Comparison of ENCODE assay signal across 25 cellular contexts in the genomic region with DNA sequence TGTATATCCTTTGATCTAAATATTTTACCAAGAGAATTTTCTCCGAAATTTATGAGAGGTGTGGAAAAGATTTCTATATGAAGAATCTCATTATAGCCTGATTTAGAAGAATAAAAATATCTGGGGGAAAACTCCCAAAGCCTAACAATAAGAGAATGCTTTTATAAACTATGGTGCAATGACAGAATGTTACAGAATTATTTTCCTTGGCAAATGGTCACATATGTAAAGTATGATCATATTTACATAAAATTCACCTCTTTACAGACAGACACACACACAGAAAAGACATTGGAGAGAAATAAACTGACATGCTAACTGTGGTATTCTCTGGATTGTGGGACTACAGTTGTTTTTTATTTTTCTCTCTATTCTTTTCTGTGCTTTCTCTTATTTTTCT.
"Had no signal": no experiment of that assay in that cellular context is flagged by ENCODE, and none has a peak within 500 bp of the region (broad histone marks: within the 10 kb centered on the region; RNA-seq: fewer than 3 reads in every experiment).

No MANE protein-coding gene starts in this region.

- H3K27ac ChIP-seq: adrenal gland, VCaP had no signal

- H3K9me3 ChIP-seq: adrenal gland had no signal

- ATAC-seq: activated CD4-positive, alpha-beta T cell treated with anti-CD3 and anti-CD28 coated beads for 36 hours; activated T-cell treated with anti-CD3 and anti-CD28 coated beads, Interleukin-2, amount 50 U/mL, for 72 hours; T-cell had no signal

- H3K27me3 ChIP-seq: adrenal gland, MG63 had no signal

- DNase-seq: activated CD4-positive, alpha-beta memory T cell treated with anti-CD3 and anti-CD28 coated beads, Interleukin-2, amount 10 ng/mL, durations not matched to agents 7 days and 5 days; activated CD4-positive, alpha-beta T cell treated with anti-CD3 and anti-CD28 coated beads for 36 hours; activated CD4-positive, alpha-beta T cell treated with anti-CD3 and anti-CD28 coated beads, Interleukin-2, amount 50 U/mL, for 1 hour; activated gamma-delta T cell treated with Interleukin-2 at 50 U/mL for 16 hours; activated naive CD4-positive, alpha-beta T cell treated with anti-CD3 and anti-CD28 coated beads, Interleukin-2, amount 10 ng/mL, durations not matched to agents 7 days and 5 days; activated naive CD8-positive, alpha-beta T cell treated with anti-CD3 and anti-CD28 coated beads for 36 hours; activated T-cell treated with anti-CD3 and anti-CD28 coated beads for 4 hours; activated T-cell treated with anti-CD3 and anti-CD28 coated beads, Interleukin-2, amount 50 U/mL, for 72 hours; adrenal gland; anterior cingulate cortex; KG1; MG63; NCI-H1105; NCI-H1436; NCI-H1694 treated with DMSO at 0.1 percent for 48 hours; NCI-H2029 treated with DMSO at 0.1 percent for 48 hours; NCI-H345; NCI-H510A; NCI-H526 treated with DMSO at 0.1 percent for 48 hours; NCI-H82; SIG-M5; T-cell; T-helper 2 cell; T1000 had no signal

- H3K4me3 ChIP-seq: adrenal gland, MG63 had no signal

- H3K36me3 ChIP-seq: adrenal gland, MG63 had no signal
